26 cellular contexts compared by ENCODE assay signal in genomic region chr1:176271572-176271971, GRCh38.
"Had no signal": no experiment of that assay in that cellular context is flagged by ENCODE, and none has a peak within 500 bp of the region (broad histone marks: within the 10 kb centered on the region; RNA-seq: fewer than 3 reads in every experiment).

No MANE protein-coding gene starts in this region.

- H3K27ac ChIP-seq: colonic mucosa, coronary artery, dorsolateral prefrontal cortex, epithelial cell of prostate, esophagus muscularis mucosa, esophagus squamous epithelium, foreskin keratinocyte, gastrocnemius medialis, gastroesophageal sphincter, heart left ventricle, hepatocyte had no signal

- H3K27ac Mint-ChIP-seq: dendritic cell treated with granulocyte-macrophage colony-stimulating factor and Interleukin-4, amounts not matched to agents 40 ng/mL and 50 ng/mL, for 4 days; effector memory CD8-positive, alpha-beta T cell; endodermal cell had no signal

- H3K36me3 ChIP-seq: colonic mucosa, esophagus muscularis mucosa, esophagus squamous epithelium, gastrocnemius medialis, gastroesophageal sphincter, heart left ventricle had no signal

- H3K9me3 Mint-ChIP-seq: dendritic cell treated with granulocyte-macrophage colony-stimulating factor and Interleukin-4, amounts not matched to agents 40 ng/mL and 50 ng/mL, for 4 days; effector memory CD8-positive, alpha-beta T cell; endodermal cell had no signal

- DNase-seq: colonic mucosa; cortex of kidney; dermis blood vessel endothelial cell; dorsolateral prefrontal cortex; effector CD4-positive, alpha-beta T cell; effector CD8-positive, alpha-beta T cell; effector memory CD4-positive, alpha-beta T cell; effector memory CD8-positive, alpha-beta T cell; endodermal cell; erythroblast; esophagus squamous epithelium; foreskin fibroblast; foreskin keratinocyte; foreskin melanocyte; gastrocnemius medialis; glutamatergic neuron; head of caudate nucleus; heart left ventricle; hippocampal formation had no signal

- H3K9me3 ChIP-seq: colonic mucosa, esophagus muscularis mucosa, esophagus squamous epithelium, gastrocnemius medialis had no signal

- H3K4me3 ChIP-seq: colonic mucosa, coronary artery, dorsolateral prefrontal cortex, esophagus muscularis mucosa, esophagus squamous epithelium, gastrocnemius medialis, gastroesophageal sphincter, heart left ventricle, hepatocyte had no signal

- H3K4me3 Mint-ChIP-seq: dendritic cell treated with granulocyte-macrophage colony-stimulating factor and Interleukin-4, amounts not matched to agents 40 ng/mL and 50 ng/mL, for 4 days; effector memory CD8-positive, alpha-beta T cell; endodermal cell had no signal

- ATAC-seq: effector memory CD8-positive, alpha-beta T cell; esophagus mucosa; foreskin keratinocyte; gastrocnemius medialis; gastroesophageal sphincter; heart left ventricle had no signal

- H3K4me1 Mint-ChIP-seq: endodermal cell had no signal

- H3K4me1 ChIP-seq: colonic mucosa, esophagus muscularis mucosa, esophagus squamous epithelium, foreskin keratinocyte, gastrocnemius medialis, gastroesophageal sphincter, heart left ventricle had no signal

- H3K27me3 Mint-ChIP-seq: dendritic cell treated with granulocyte-macrophage colony-stimulating factor and Interleukin-4, amounts not matched to agents 40 ng/mL and 50 ng/mL, for 4 days; effector memory CD8-positive, alpha-beta T cell had no signal

- H3K27me3 ChIP-seq: colonic mucosa, dorsolateral prefrontal cortex, esophagus muscularis mucosa, esophagus squamous epithelium, foreskin keratinocyte, gastrocnemius medialis, gastroesophageal sphincter, heart left ventricle, hepatocyte had no signal
